Comparison of ENCODE assay signal across 11 cellular contexts in the genomic region with DNA sequence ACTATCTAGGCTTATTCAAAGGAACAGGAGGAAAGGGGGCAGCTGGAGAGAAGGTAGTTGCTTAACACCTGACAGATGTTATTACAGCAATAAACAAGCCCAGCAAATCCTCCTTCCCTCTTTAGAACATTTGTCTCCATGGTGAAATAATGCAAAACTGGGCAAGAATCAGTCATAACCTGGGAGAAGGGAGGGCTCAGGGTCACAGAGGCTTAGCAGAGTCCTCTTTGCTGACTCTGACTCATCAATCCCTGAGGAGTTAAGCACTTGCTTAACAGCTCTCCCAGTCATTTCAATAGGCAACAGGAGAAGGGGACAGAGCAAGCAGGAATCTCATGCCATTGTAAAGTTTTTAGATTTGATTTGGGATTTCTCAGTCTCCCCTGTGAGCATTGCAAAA.
A peak's percentile ranks its signal among the peaks of the same experiment; 100 is the strongest.
DNase-seq lines count a peak whose midpoint lies in the region; ATAC-seq, FAIRE-seq and TF ChIP-seq lines count a peak whose summit lies in the region.
"Had no signal": no experiment of that assay in that cellular context is flagged by ENCODE, and none has a peak within 500 bp of the region (broad histone marks: within the 10 kb centered on the region; RNA-seq: fewer than 3 reads in every experiment).

No MANE protein-coding gene starts in this region.

- no peaks in the 10 kb centered on the region for H3K4me1 ChIP-seq in A673 (ENCODE audit: insufficient read depth, low read length, poor library complexity, severe bottlenecking)

- no peak overlapping the region for H3K27ac ChIP-seq in A673 (ENCODE audit: low read depth, low read length, poor library complexity, severe bottlenecking)
- H3K27ac ChIP-seq: BLaER1 treated with 17β-estradiol and CSF1 and Interleukin-3, amounts not matched to agents 10 nM and 100 nM had no signal

- H3K36me3 ChIP-seq in A673 (ENCODE audit: insufficient read depth, low read length, poor library complexity, severe bottlenecking): no peaks in the 10 kb centered on the region
- H3K36me3 ChIP-seq in MG63: no peaks in the 10 kb centered on the region
- no peaks in the 10 kb centered on the region for H3K36me3 ChIP-seq in bronchial epithelial cell (ENCODE audit: control insufficient read depth, insufficient read depth, low read length)
- H3K36me3 ChIP-seq: BLaER1 treated with 17β-estradiol and CSF1 and Interleukin-3, amounts not matched to agents 10 nM and 100 nM had no signal

- BruUV-seq in A673 (replicated peaks; lab: Mats Ljungman, UMichigan): no TSS peak

- H3K27me3 ChIP-seq in A673 (replicated peaks; ENCODE audit: insufficient read depth, low read depth, low read length, poor library complexity): no peaks in the 10 kb centered on the region
- H3K27me3 ChIP-seq in MG63: no peaks in the 10 kb centered on the region
- H3K27me3 ChIP-seq in bronchial epithelial cell (ENCODE audit: control insufficient read depth, insufficient read depth, low read length): no peaks in the 10 kb centered on the region
- H3K27me3 ChIP-seq: BLaER1 treated with 17β-estradiol and CSF1 and Interleukin-3, amounts not matched to agents 10 nM and 100 nM had no signal

- peak; percentile 39 for ATAC-seq in left colon

- TF ChIP-seq CTCF in A673 (conservative IDR thresholded peaks at IDR 0.05; ENCODE audit: low read depth, low read length) (no peak), bronchial epithelial cell (IDR thresholded peaks at IDR 0.05; ENCODE audit: insufficient read depth, low read length, severe bottlenecking) (no peak)

- H3K4me3 ChIP-seq in A673 (ENCODE audit: low read depth, low read length, poor library complexity, severe bottlenecking): no peak overlapping the region
- H3K4me3 ChIP-seq in MG63: no peak overlapping the region
- H3K4me3 ChIP-seq in bronchial epithelial cell (ENCODE audit: low read depth, low read length): no peak overlapping the region
- H3K4me3 ChIP-seq: BLaER1 treated with 17β-estradiol and CSF1 and Interleukin-3, amounts not matched to agents 10 nM and 100 nM; skin epidermis had no signal

- POLR2A ChIA-PET in A673 (lab: Charles Lee; ENCODE audit: low non-redundant PET): no interaction called here

- peak; percentile 62 for DNase-seq in A673 (ENCODE audit: low spot score)
- DNase-seq in MG63: peak; percentile 65
- DNase-seq in bronchial epithelial cell (ENCODE audit: low read depth): peak; percentile 98
- DNase-seq in left colon: no peak
- DNase-seq in NCI-H345 treated with DMSO at 0.1 percent for 48 hours (lab: John Stamatoyannopoulos, UW; ENCODE audit: unreplicated experiment): no peak
- no peak for DNase-seq in stimulated activated naive CD4-positive, alpha-beta T cell treated with Interleukin-2 at 50 U/mL for 16 hours (lab: John Stamatoyannopoulos, UW)
- no peak for DNase-seq in GOT3 (lab: John Stamatoyannopoulos, UW)
- no peak for DNase-seq in RPMI8226
- DNase-seq: central memory CD4-positive, alpha-beta T cell had no signal

- peak; percentile 95 for FAIRE-seq in bronchial epithelial cell (lab: Jason Lieb, UNC)

- CTCF ChIA-PET in A673 (lab: Charles Lee): no interaction called here

- intact Hi-C loops in A673 (cut with micrococcal nuclease; ENCODE audit: unreplicated experiment): loop anchor here (10.0 kb wide), 1 partner anchor 157 kb away; no protein-coding TSS in a partner anchor
- intact Hi-C loops in left colon (cut with DNase I, micrococcal nuclease): no loop called here

- H3K9me3 ChIP-seq in A673 (ENCODE audit: low read depth, low read length, poor library complexity, severe bottlenecking) (no peaks in the 10 kb centered on the region), MG63 (no peaks in the 10 kb centered on the region)
- H3K9me3 ChIP-seq: BLaER1 treated with 17β-estradiol and CSF1 and Interleukin-3, amounts not matched to agents 10 nM and 100 nM had no signal

Comparison
In these comparisons a context has a peak if more than half of its experiments do, and no peak if none do; other contexts are left out.
1. DNase-seq: peak in A673 (single experiment), MG63 (single experiment) and bronchial epithelial cell (single experiment); none in left colon (0 of 2), NCI-H345 treated with DMSO at 0.1 percent for 48 hours (single experiment), stimulated activated naive CD4-positive, alpha-beta T cell treated with Interleukin-2 at 50 U/mL for 16 hours (single experiment), GOT3 (single experiment) and RPMI8226 (single experiment).